9 cellular contexts compared by ENCODE assay signal in genomic region chr5:168851902-168852321, GRCh38.
DNase-seq lines count a peak whose midpoint lies in the region; ATAC-seq, FAIRE-seq and TF ChIP-seq lines count a peak whose summit lies in the region.
"Had no signal": no experiment of that assay in that cellular context is flagged by ENCODE, and none has a peak within 500 bp of the region (broad histone marks: within the 10 kb centered on the region; RNA-seq: fewer than 3 reads in every experiment).

No MANE protein-coding gene starts in this region.

- H3K36me3 ChIP-seq in astrocyte (ENCODE audit: insufficient read depth, low read length), result no peaks in the 10 kb centered on the region

- peak overlapping the region; percentile 8 for H2AFZ ChIP-seq in astrocyte (ENCODE audit: low read depth, low read length)

- H4K20me1 ChIP-seq in astrocyte (ENCODE audit: insufficient read depth, low read length), result no peaks in the 10 kb centered on the region

- H3K9me3 Mint-ChIP-seq in activated CD4-positive, alpha-beta T cell treated with anti-CD3 and anti-CD28 coated beads, Interleukin-2, amount 10 ng/mL, durations not matched to agents 24 days and 14 days, result no peaks in the 10 kb centered on the region
- H3K9me3 Mint-ChIP-seq in astrocyte (ENCODE audit: unreplicated experiment), result no peaks in the 10 kb centered on the region
- H3K9me3 Mint-ChIP-seq: T-cell had no signal

- H3K36me3 Mint-ChIP-seq in activated CD4-positive, alpha-beta T cell treated with anti-CD3 and anti-CD28 coated beads, Interleukin-2, amount 10 ng/mL, durations not matched to agents 24 days and 14 days (ENCODE audit: low read depth), result no peaks in the 10 kb centered on the region
- H3K36me3 Mint-ChIP-seq in astrocyte (ENCODE audit: low read depth, unreplicated experiment), result no peaks in the 10 kb centered on the region
- H3K36me3 Mint-ChIP-seq: T-cell had no signal

- intact Hi-C loops in activated CD4-positive, alpha-beta T cell treated with anti-CD3 and anti-CD28 coated beads, Interleukin-2, amount 10 ng/mL, durations not matched to agents 24 days and 14 days (cut with micrococcal nuclease), result loop anchor here (1.0 kb wide), 4 partner anchors 16 to 58 kb away; no protein-coding TSS in a partner anchor
- intact Hi-C loops in sciatic nerve (cut with DNase I), result no loop called here

- ATAC-seq in HG03457 (IDR thresholded peaks at IDR 0.05; ENCODE audit: unreplicated experiment), result peak; percentile 74
- ATAC-seq in sciatic nerve, result peak; percentile 95
- ATAC-seq in omental fat pad (ENCODE audit: low FRiP score), result no peak

- H3K27ac Mint-ChIP-seq in activated CD4-positive, alpha-beta T cell treated with anti-CD3 and anti-CD28 coated beads, Interleukin-2, amount 10 ng/mL, durations not matched to agents 24 days and 14 days, result peak overlapping the region; percentile 84
- no peak overlapping the region for H3K27ac Mint-ChIP-seq in astrocyte (ENCODE audit: unreplicated experiment)

- no peaks in the 10 kb centered on the region for H3K9me3 ChIP-seq in astrocyte (ENCODE audit: insufficient read depth, low read depth, low read length)

- no peaks in the 10 kb centered on the region for H3K79me2 ChIP-seq in astrocyte (ENCODE audit: insufficient read depth, low read length)

- peaks cover 18% of the 10 kb centered on the region for H3K27me3 ChIP-seq in astrocyte (ENCODE audit: insufficient read depth, low read length)

- no peak overlapping the region for H3K4me3 ChIP-seq in astrocyte (ENCODE audit: insufficient read depth, low read depth, low read length)

- peaks cover 20% of the 10 kb centered on the region for H3K27me3 Mint-ChIP-seq in activated CD4-positive, alpha-beta T cell treated with anti-CD3 and anti-CD28 coated beads, Interleukin-2, amount 10 ng/mL, durations not matched to agents 24 days and 14 days
- peaks cover 2% of the 10 kb centered on the region for H3K27me3 Mint-ChIP-seq in astrocyte (ENCODE audit: low read depth, unreplicated experiment)
- H3K27me3 Mint-ChIP-seq: T-cell had no signal

- peak overlapping the region; percentile 64 for H3K4me3 Mint-ChIP-seq in activated CD4-positive, alpha-beta T cell treated with anti-CD3 and anti-CD28 coated beads, Interleukin-2, amount 10 ng/mL, durations not matched to agents 24 days and 14 days
- no peak overlapping the region for H3K4me3 Mint-ChIP-seq in astrocyte (ENCODE audit: unreplicated experiment)

- H3K9ac ChIP-seq in astrocyte (ENCODE audit: low read length), result peak overlapping the region; percentile 48

- TF ChIP-seq CTCF in astrocyte (IDR thresholded peaks at IDR 0.05; ENCODE audit: insufficient read depth, low read depth, low read length) (no peak), omental fat pad (IDR thresholded peaks at IDR 0.05) (no peak)

- DNase-seq in activated CD4-positive, alpha-beta T cell treated with anti-CD3 and anti-CD28 coated beads, Interleukin-2, amount 10 ng/mL, durations not matched to agents 24 days and 14 days, result peak; percentile 82
- DNase-seq in activated CD4-positive, alpha-beta T cell treated with anti-CD3 and anti-CD28 coated beads for 4 hours, result no peak
- peak; percentile 94 for DNase-seq in astrocyte (ENCODE audit: low read depth)
- DNase-seq in sciatic nerve (ENCODE audit: low spot score), result no peak
- DNase-seq in activated gamma-delta T cell (lab: John Stamatoyannopoulos, UW), result no peak
- DNase-seq in omental fat pad (ENCODE audit: low spot score), result no peak
- DNase-seq in mesenteric fat pad (ENCODE audit: low spot score), result no peak

- H3K4me1 ChIP-seq in astrocyte (ENCODE audit: insufficient read depth, low read length), result peaks cover 10% of the 10 kb centered on the region

- FAIRE-seq in astrocyte (lab: Jason Lieb, UNC), result no peak

- H3K27ac ChIP-seq in astrocyte (ENCODE audit: low read depth, low read length), result peak overlapping the region; percentile 41

- peak overlapping the region; percentile 72 for H3K4me2 ChIP-seq in astrocyte (ENCODE audit: low read length)

- peaks cover 19% of the 10 kb centered on the region for H3K4me1 Mint-ChIP-seq in activated CD4-positive, alpha-beta T cell treated with anti-CD3 and anti-CD28 coated beads, Interleukin-2, amount 10 ng/mL, durations not matched to agents 24 days and 14 days
- no peaks in the 10 kb centered on the region for H3K4me1 Mint-ChIP-seq in astrocyte (ENCODE audit: low read depth, unreplicated experiment)

Comparison
In these comparisons a context has a peak if more than half of its experiments do, and no peak if none do; other contexts are left out.
1. DNase-seq: peak in activated CD4-positive, alpha-beta T cell treated with anti-CD3 and anti-CD28 coated beads, Interleukin-2, amount 10 ng/mL, durations not matched to agents 24 days and 14 days (single experiment) and astrocyte (single experiment); none in activated CD4-positive, alpha-beta T cell treated with anti-CD3 and anti-CD28 coated beads for 4 hours (0 of 2), sciatic nerve (single experiment), activated gamma-delta T cell (single experiment), omental fat pad (single experiment) and mesenteric fat pad (single experiment).